1 cellular context compared by ENCODE assay signal in genomic region chr2:192013211-192013610, GRCh38.
TF ChIP-seq lines count a peak whose summit lies in the region.

No MANE protein-coding gene starts in this region.

TF ChIP-seq in WTC11, 78 proteins besides CTCF, POLR2A, EP300 and RAD21 (continued from another document):
- no peak for TF ChIP-seq PRDM15 (CRISPR knock-in tag; IDR thresholded peaks at IDR 0.05)
- no peak for TF ChIP-seq JAZF1 (CRISPR knock-in tag; IDR thresholded peaks at IDR 0.05)
- TF ChIP-seq MAX (CRISPR knock-in tag; IDR thresholded peaks at IDR 0.05): no peak
- TF ChIP-seq CBFB (CRISPR knock-in tag; IDR thresholded peaks at IDR 0.05; ENCODE audit: low read depth): no peak
- no peak for TF ChIP-seq ZNF232 (CRISPR knock-in tag; IDR thresholded peaks at IDR 0.05)
- no peak for TF ChIP-seq ZNF121 (CRISPR knock-in tag; IDR thresholded peaks at IDR 0.05)
- no peak for TF ChIP-seq SMAD4 (CRISPR knock-in tag; IDR thresholded peaks at IDR 0.05)
- no peak for TF ChIP-seq ARID4B (CRISPR knock-in tag; IDR thresholded peaks at IDR 0.05; ENCODE audit: borderline replicate concordance)
- TF ChIP-seq ZNF138 (CRISPR knock-in tag; conservative IDR thresholded peaks at IDR 0.05): no peak
- TF ChIP-seq ZNF423 (CRISPR knock-in tag; IDR thresholded peaks at IDR 0.05): no peak
- no peak for TF ChIP-seq E2F5 (CRISPR knock-in tag; IDR thresholded peaks at IDR 0.05)
- TF ChIP-seq MLX (CRISPR knock-in tag; IDR thresholded peaks at IDR 0.05): no peak
